ENCODE assay signal across 7 cellular contexts in genomic region chr5:61591859-61592258, GRCh38.
"Had no signal": no experiment of that assay in that cellular context is flagged by ENCODE, and none has a peak within 500 bp of the region (broad histone marks: within the 10 kb centered on the region; RNA-seq: fewer than 3 reads in every experiment).

No MANE protein-coding gene starts in this region.

- H3K4me3 ChIP-seq: K562 had no signal

- H3K27ac Mint-ChIP-seq: IgD-negative memory B cell had no signal

- H3K4me3 Mint-ChIP-seq: IgD-negative memory B cell had no signal

- FAIRE-seq: HTR-8/SVneo, K562 had no signal

- H3K27ac ChIP-seq: HL-60 had no signal

- DNase-seq: IMR-90, KBM-7, KG1 had no signal

- ATAC-seq: K562 had no signal
